In genomic region chrX:8306296-8306975, GRCh38 we compare ENCODE assay signal across 20 cellular contexts.
"Had no signal": no experiment of that assay in that cellular context is flagged by ENCODE, and none has a peak within 500 bp of the region (broad histone marks: within the 10 kb centered on the region; RNA-seq: fewer than 3 reads in every experiment).

No MANE protein-coding gene starts in this region.

- H3K27ac ChIP-seq: colonic mucosa, right atrium auricular region, stomach, suprapubic skin, thyroid gland had no signal

- H3K27me3 ChIP-seq: colonic mucosa, right atrium auricular region, stomach, suprapubic skin, thyroid gland had no signal

- FAIRE-seq: endothelial cell of umbilical vein, frontal cortex, small intestine, urothelium cell line had no signal

- H3K4me3 ChIP-seq: colonic mucosa, lung, right atrium auricular region, stomach, suprapubic skin, thyroid gland had no signal

- DNase-seq: colonic mucosa; dermis blood vessel endothelial cell; endodermal cell; erythroblast; left colon; left ventricle myocardium superior; mesendoderm; naive thymus-derived CD4-positive, alpha-beta T cell; nephron progenitor cell; small intestine; stimulated activated CD4-positive, alpha-beta T cell treated with anti-CD3 and anti-CD28 coated beads, Interleukin-12 subunit alpha, Interleukin-12 subunit beta, amount 100 ng/mL, for 4 hours; stimulated activated naive CD4-positive, alpha-beta T cell; stomach; thyroid gland had no signal

- H3K36me3 ChIP-seq: colonic mucosa, right atrium auricular region, stomach, suprapubic skin, thyroid gland had no signal

- ATAC-seq: left colon; left ventricle myocardium superior; naive thymus-derived CD4-positive, alpha-beta T cell had no signal

- H3K9me3 ChIP-seq: colonic mucosa, right atrium auricular region, stomach, suprapubic skin, thyroid gland had no signal

- H3K4me1 ChIP-seq: colonic mucosa, right atrium auricular region, stomach, suprapubic skin, thyroid gland had no signal
